In the genomic region with DNA sequence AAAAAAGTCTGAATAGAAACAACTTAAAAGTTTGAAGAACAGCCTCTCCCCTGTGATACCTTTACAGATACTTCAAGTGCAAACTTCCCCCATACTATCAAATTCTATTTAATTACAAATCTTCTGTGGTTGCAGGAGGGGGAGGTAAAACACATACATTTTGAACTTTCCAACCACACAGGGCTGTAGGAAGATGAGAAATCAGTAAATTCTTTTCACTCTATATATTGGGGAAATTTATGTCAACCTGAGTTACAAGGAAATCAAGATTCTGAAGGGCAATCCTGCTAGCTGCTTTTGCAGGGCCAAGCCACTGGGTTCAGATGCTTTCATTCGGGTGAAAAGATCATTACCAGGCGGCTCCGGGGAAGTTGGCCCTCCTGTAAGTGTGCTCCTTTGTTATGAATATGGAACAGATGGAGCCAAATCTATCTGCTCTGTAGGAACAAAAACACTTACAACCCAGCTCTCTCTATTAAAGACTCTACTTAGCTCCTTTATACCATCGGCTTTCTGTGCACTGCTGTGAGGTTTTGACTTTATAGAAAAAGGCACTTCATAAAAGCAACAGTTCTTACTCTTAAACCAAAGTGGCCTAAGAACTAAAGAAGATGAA, we compare ENCODE assay signal across 23 cellular contexts.
DNase-seq lines count a peak whose midpoint lies in the region; ATAC-seq, FAIRE-seq and TF ChIP-seq lines count a peak whose summit lies in the region.
"Had no signal": no experiment of that assay in that cellular context is flagged by ENCODE, and none has a peak within 500 bp of the region (broad histone marks: within the 10 kb centered on the region; RNA-seq: fewer than 3 reads in every experiment).

No MANE protein-coding gene starts in this region.

- H3K4me2 ChIP-seq in GM12878 (ENCODE audit: control insufficient read depth, insufficient read depth) (no peak overlapping the region), neural progenitor cell (no peak overlapping the region)

- TF ChIP-seq RAD21 in GM12878 (IDR thresholded peaks at IDR 0.05; ENCODE audit: insufficient read depth, low read depth, low read length), result no peak

- H2AFZ ChIP-seq in GM12878 (ENCODE audit: control insufficient read depth, low read depth, low read length) (no peak overlapping the region), neural progenitor cell (replicated peaks) (no peak overlapping the region)

- H3K79me2 ChIP-seq in GM12878 (ENCODE audit: control insufficient read depth, insufficient read depth, low read length) (no peaks in the 10 kb centered on the region), neural progenitor cell (ENCODE audit: low read depth) (peaks cover 98% of the 10 kb centered on the region)

- BruUV-seq in GM12878 (replicated peaks; lab: Mats Ljungman, UMichigan), result no TSS peak

- H3K4me1 ChIP-seq in GM12878 (ENCODE audit: control insufficient read depth, insufficient read depth, low read length) (no peaks in the 10 kb centered on the region), neural progenitor cell (peaks cover 52% of the 10 kb centered on the region), foreskin keratinocyte (peaks cover 15% of the 10 kb centered on the region)

- no peaks in the 10 kb centered on the region; a peak in 1 of 4 replicates for H3K36me3 ChIP-seq in GM12878 (ENCODE audit: control insufficient read depth in 2 of 2, insufficient read depth in 2 of 2, low read length in 1 of 2)
- no peaks in the 10 kb centered on the region for H3K36me3 ChIP-seq in neural progenitor cell

- 59% methylated on average over 4 of the region's 4 CpGs for WGBS in GM12878 (ENCODE audit: insufficient coverage, insufficient replicate concordance, low lambda C conversion rate, missing lambda C conversion rate)

- intact Hi-C loops in GM12878 (cut with micrococcal nuclease; ENCODE audit: unreplicated experiment), result no loop called here

- H3K4me3 Mint-ChIP-seq in neural progenitor cell, result peak overlapping the region; percentile 36
- H3K4me3 Mint-ChIP-seq: activated CD8-positive, alpha-beta memory T cell treated with anti-CD3 and anti-CD28 coated beads, Interleukin-2, amount 10 ng/mL, durations not matched to agents 7 days and 5 days; B cell; HFFc6; nephron progenitor cell had no signal

- no peaks in the 10 kb centered on the region for H3K9me3 ChIP-seq in GM12878 (replicated peaks; ENCODE audit: control insufficient read depth, insufficient read depth, low read length)
- no peaks in the 10 kb centered on the region for H3K9me3 ChIP-seq in neural progenitor cell (ENCODE audit: low read depth)

- RAD21 ChIA-PET in GM12878 (lab: Charles Lee; ENCODE audit: unreplicated experiment), result interaction anchor here (1.5 to 1.7 kb wide), 2 partner anchors 10 to 13 kb away, joined by 3 to 6 read pairs; no protein-coding TSS in a partner anchor

- FAIRE-seq in GM12878 (lab: Jason Lieb, UNC), result no peak
- FAIRE-seq: K562 had no signal

- no peak overlapping the region for H3K27ac ChIP-seq in GM12878 (ENCODE audit: control insufficient read depth, insufficient read depth)
- no peak overlapping the region for H3K27ac ChIP-seq in neural progenitor cell
- no peak overlapping the region for H3K27ac ChIP-seq in foreskin keratinocyte

- peaks cover 13% of the 10 kb centered on the region for H3K36me3 Mint-ChIP-seq in neural progenitor cell
- H3K36me3 Mint-ChIP-seq: activated CD8-positive, alpha-beta memory T cell treated with anti-CD3 and anti-CD28 coated beads, Interleukin-2, amount 10 ng/mL, durations not matched to agents 7 days and 5 days had no signal

- H3K9ac ChIP-seq in GM12878 (ENCODE audit: control insufficient read depth, insufficient read depth, low read length) (no peak overlapping the region), neural progenitor cell (no peak overlapping the region)

- peak overlapping the region; percentile 7 for H3K27ac Mint-ChIP-seq in neural progenitor cell
- H3K27ac Mint-ChIP-seq: activated CD8-positive, alpha-beta memory T cell treated with anti-CD3 and anti-CD28 coated beads, Interleukin-2, amount 10 ng/mL, durations not matched to agents 7 days and 5 days; activated T-helper 2 cell treated with anti-CD3 and anti-CD28 coated beads, Interferon-gamma antibody, Interleukin-2, Interleukin-4, amounts not matched to agents 10 μg/mL and 5 μg/mL and 100 μg/mL, durations not matched to agents 14 hours and 24 hours and 36 hours; B cell; HFFc6; nephron progenitor cell; progenitor cell of endocrine pancreas had no signal

- CTCF ChIA-PET in GM12878 (lab: Yijun Ruan, JAX), result interaction anchor here (0.6 to 1.6 kb wide), 4 partner anchors 10 to 38 kb away, joined by 3 to 5 read pairs (median 3); no protein-coding TSS in a partner anchor

- ATAC-seq in GM12878 (no peak), foreskin keratinocyte (no peak), GM18519 (IDR thresholded peaks at IDR 0.05; ENCODE audit: low FRiP score, unreplicated experiment) (no peak)
- ATAC-seq: activated CD8-positive, alpha-beta memory T cell treated with anti-CD3 and anti-CD28 coated beads, Interleukin-2, amount 10 ng/mL, durations not matched to agents 7 days and 5 days; K562 had no signal

- in situ Hi-C loops in GM12878 (cut with MboI), result no loop called here

- no peaks in the 10 kb centered on the region for H4K20me1 ChIP-seq in GM12878 (ENCODE audit: control insufficient read depth, insufficient read depth)
- H4K20me1 ChIP-seq in neural progenitor cell (ENCODE audit: low read depth), result peaks cover 99% of the 10 kb centered on the region

- H3K9me3 Mint-ChIP-seq in neural progenitor cell, result peaks cover 4% of the 10 kb centered on the region
- H3K9me3 Mint-ChIP-seq: activated T-helper 2 cell treated with anti-CD3 and anti-CD28 coated beads, Interferon-gamma antibody, Interleukin-2, Interleukin-4, amounts not matched to agents 10 μg/mL and 5 μg/mL and 100 μg/mL, durations not matched to agents 14 hours and 24 hours and 36 hours; nephron progenitor cell had no signal

- no peak for TF ChIP-seq POLR2A in GM12878 (IDR thresholded peaks at IDR 0.05; ENCODE audit: low read depth, low read length)

- TF ChIP-seq CTCF in GM12878 (IDR thresholded peaks at IDR 0.05 in 2 of 3, conservative IDR thresholded peaks at IDR 0.05 in 1 of 3; ENCODE audit: control insufficient read depth in 2 of 3, extremely low read depth in 1 of 3, insufficient read depth in 1 of 3, low read depth in 3 of 3, low read length in 3 of 3), result no peak
- no peak for TF ChIP-seq CTCF in neural progenitor cell (IDR thresholded peaks at IDR 0.05)
- no peak for TF ChIP-seq CTCF in GM20000 (IDR thresholded peaks at IDR 0.05; ENCODE audit: extremely low read depth, missing control alignments)
- no peak for TF ChIP-seq CTCF in foreskin keratinocyte (conservative IDR thresholded peaks at IDR 0.05)

- DNase-seq in NCI-H1417 (lab: John Stamatoyannopoulos, UW) (peak in 2 of 3 experiments; percentile 24 to 38), NCI-H1417 treated with DMSO at 0.1 percent for 48 hours (lab: John Stamatoyannopoulos, UW) (no peak), NCI-H1694 (lab: John Stamatoyannopoulos, UW) (peak; percentile 51), GM12878 (ENCODE audit: low read depth, low spot score) (no peak), neural progenitor cell (ENCODE audit: low spot score) (no peak), GM20000 (ENCODE audit: low spot score) (no peak), foreskin keratinocyte (no peak)
- DNase-seq: 8988T; activated CD8-positive, alpha-beta memory T cell treated with anti-CD3 and anti-CD28 coated beads, Interleukin-2, amount 10 ng/mL, durations not matched to agents 7 days and 5 days; COR-L47; dermis blood vessel endothelial cell; foreskin melanocyte; HFFc6; midbrain; NCI-H2081 treated with DMSO at 0.1 percent for 48 hours; nephron progenitor cell; NK-92 treated with Interleukin-12 subunit alpha and Interleukin-12 subunit beta, amount 100 ng/mL, for 24 hours; stimulated activated CD4-positive, alpha-beta T cell treated with anti-CD3 and anti-CD28 coated beads, Interleukin-2, amount 100 ng/mL, for 24 hours had no signal

- H3K27me3 ChIP-seq in GM12878 (replicated peaks in 1 of 2; ENCODE audit: control insufficient read depth in 2 of 2, insufficient read depth in 2 of 2, low read length in 1 of 2) (no peaks in the 10 kb centered on the region), neural progenitor cell (no peaks in the 10 kb centered on the region), foreskin keratinocyte (no peaks in the 10 kb centered on the region)

- H3K4me3 ChIP-seq in GM12878 (no peak overlapping the region), neural progenitor cell (no peak overlapping the region)
- H3K4me3 ChIP-seq: K562 had no signal

- H3K4me1 Mint-ChIP-seq in neural progenitor cell, result peaks cover 64% of the 10 kb centered on the region
- H3K4me1 Mint-ChIP-seq: activated CD8-positive, alpha-beta memory T cell treated with anti-CD3 and anti-CD28 coated beads, Interleukin-2, amount 10 ng/mL, durations not matched to agents 7 days and 5 days; B cell had no signal

- H3K27me3 Mint-ChIP-seq in neural progenitor cell (ENCODE audit: insufficient read depth, low read depth), result no peaks in the 10 kb centered on the region
- H3K27me3 Mint-ChIP-seq: progenitor cell of endocrine pancreas had no signal

- POLR2A ChIA-PET in GM12878 (lab: Charles Lee), result no interaction called here

- no peak for TF ChIP-seq EP300 in GM12878 (IDR thresholded peaks at IDR 0.05; ENCODE audit: borderline replicate concordance in 1 of 2, control insufficient read depth in 1 of 2, low read depth in 2 of 2, low read length in 2 of 2)

- SMC1A ChIA-PET in GM12878 (lab: Charles Lee; ENCODE audit: uncharacterized antibody, unreplicated experiment), result interaction anchor here (1.1 to 1.6 kb wide), 3 partner anchors 36 to 146 kb away, joined by 3 to 4 read pairs (median 3); no protein-coding TSS in a partner anchor

- peaks cover 39% of the 10 kb centered on the region for H3F3A ChIP-seq in neural progenitor cell (ENCODE audit: low read depth)

TF ChIP-seq in GM12878, 131 proteins besides CTCF, POLR2A, EP300 and RAD21:
- TF ChIP-seq MTA2 (IDR thresholded peaks at IDR 0.05; ENCODE audit: low read depth), result peak; percentile 10; the same call in 1 of the 2 replicates
- TF ChIP-seq RUNX3 (IDR thresholded peaks at IDR 0.05; ENCODE audit: low read length), result peak; percentile 26; the same call in 1 of the 2 replicates
- no peak for TF ChIP-seq CHD1 (IDR thresholded peaks at IDR 0.05; ENCODE audit: low read depth, low read length)

Comparison
In these comparisons a context has a peak if more than half of its experiments do, and no peak if none do; other contexts are left out.
1. DNase-seq: peak in NCI-H1417 (2 of 3) and NCI-H1694 (single experiment); none in NCI-H1417 treated with DMSO at 0.1 percent for 48 hours (single experiment), GM12878 (single experiment), neural progenitor cell (single experiment), GM20000 (single experiment) and foreskin keratinocyte (0 of 2).